ENCODE assay signal across 1 cellular context in the genomic region with DNA sequence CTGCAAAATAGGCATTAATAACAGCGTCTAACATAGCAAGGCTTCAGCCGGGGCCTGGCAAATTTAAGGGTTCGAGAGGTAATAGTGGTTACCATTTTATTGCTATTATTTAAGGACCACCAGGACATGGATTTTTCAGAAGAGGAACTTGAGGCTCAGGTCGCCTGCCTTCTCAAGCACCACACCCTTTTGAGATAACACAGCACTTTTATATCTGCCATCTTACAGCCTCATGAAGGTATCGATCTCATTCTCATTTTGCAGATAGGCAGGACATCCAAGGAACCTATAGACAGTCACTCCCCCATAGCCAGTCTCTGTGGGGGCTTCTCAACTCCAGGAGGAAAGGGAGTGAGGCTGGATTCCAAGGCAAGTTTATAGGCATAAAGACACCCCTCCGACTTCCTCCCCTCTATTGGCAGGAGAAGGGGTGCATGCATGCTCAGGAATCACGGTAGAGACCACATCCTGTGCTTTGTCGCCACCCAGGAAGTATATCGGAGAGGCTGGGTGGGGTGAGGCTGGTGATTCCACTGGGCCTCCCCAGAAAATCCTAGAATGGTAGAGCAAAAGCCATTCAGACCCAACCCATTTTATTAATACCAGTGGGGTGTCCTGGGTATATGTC.
TF ChIP-seq lines count a peak whose summit lies in the region.

No MANE protein-coding gene starts in this region.

TF ChIP-seq in K562, 482 proteins besides CTCF, POLR2A, EP300 and RAD21 (continued from another document):
- 0 out of 4 replicates have a peak, but pooled peaks of 1 of the 2 experiments have one; percentile 22 for TF ChIP-seq FOXA3 (CRISPR knock-in tag; conservative IDR thresholded peaks at IDR 0.05 in 1 of 2, IDR thresholded peaks at IDR 0.05 in 1 of 2)
- TF ChIP-seq, protein P1, sequence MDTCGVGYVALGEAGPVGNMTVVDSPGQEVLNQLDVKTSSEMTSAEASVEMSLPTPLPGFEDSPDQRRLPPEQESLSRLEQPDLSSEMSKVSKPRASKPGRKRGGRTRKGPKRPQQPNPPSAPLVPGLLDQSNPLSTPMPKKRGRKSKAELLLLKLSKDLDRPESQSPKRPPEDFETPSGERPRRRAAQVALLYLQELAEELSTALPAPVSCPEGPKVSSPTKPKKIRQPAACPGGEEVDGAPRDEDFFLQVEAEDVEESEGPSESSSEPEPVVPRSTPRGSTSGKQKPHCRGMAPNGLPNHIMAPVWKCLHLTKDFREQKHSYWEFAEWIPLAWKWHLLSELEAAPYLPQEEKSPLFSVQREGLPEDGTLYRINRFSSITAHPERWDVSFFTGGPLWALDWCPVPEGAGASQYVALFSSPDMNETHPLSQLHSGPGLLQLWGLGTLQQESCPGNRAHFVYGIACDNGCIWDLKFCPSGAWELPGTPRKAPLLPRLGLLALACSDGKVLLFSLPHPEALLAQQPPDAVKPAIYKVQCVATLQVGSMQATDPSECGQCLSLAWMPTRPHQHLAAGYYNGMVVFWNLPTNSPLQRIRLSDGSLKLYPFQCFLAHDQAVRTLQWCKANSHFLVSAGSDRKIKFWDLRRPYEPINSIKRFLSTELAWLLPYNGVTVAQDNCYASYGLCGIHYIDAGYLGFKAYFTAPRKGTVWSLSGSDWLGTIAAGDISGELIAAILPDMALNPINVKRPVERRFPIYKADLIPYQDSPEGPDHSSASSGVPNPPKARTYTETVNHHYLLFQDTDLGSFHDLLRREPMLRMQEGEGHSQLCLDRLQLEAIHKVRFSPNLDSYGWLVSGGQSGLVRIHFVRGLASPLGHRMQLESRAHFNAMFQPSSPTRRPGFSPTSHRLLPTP (IDR thresholded peaks at IDR 0.05; ENCODE audit: borderline replicate concordance, extremely low read depth, insufficient read length): no peak
